ENCODE assay signal across 21 cellular contexts in the genomic region with DNA sequence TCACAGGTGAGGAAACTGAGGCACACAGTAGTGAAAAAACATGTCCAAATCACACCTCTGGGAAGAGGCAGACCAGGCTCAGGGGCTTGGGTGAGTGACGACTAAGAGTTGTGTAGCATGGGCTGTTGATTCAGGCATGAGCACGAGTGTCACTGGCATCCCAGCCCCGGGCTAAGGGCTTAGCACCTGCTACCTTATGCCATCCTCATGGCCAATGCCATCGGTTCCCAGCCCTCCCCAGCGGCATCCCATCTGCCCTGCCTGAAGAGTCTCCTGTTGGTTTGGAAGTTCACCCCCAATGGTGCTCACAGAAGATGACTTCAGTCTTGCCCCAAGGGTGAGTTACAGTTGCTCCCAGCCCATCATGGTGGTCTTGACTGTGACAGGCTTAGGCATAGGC. TPM values are rescaled to one million over a fixed set of nuclear protein-coding genes. Genes with fewer than 3 reads are reported as not detected.
"Had no signal": no experiment of that assay in that cellular context is flagged by ENCODE, and none has a peak within 500 bp of the region (broad histone marks: within the 10 kb centered on the region; RNA-seq: fewer than 3 reads in every experiment).

No MANE protein-coding gene starts in this region.

- H3K4me3 Mint-ChIP-seq: activated CD8-positive, alpha-beta T cell treated with anti-CD3 and anti-CD28 coated beads for 36 hours; activated naive CD8-positive, alpha-beta T cell treated with anti-CD3 and anti-CD28 coated beads, Interleukin-2, amount 10 ng/mL, durations not matched to agents 7 days and 5 days had no signal

- ATAC-seq: activated CD8-positive, alpha-beta T cell treated with anti-CD3 and anti-CD28 coated beads for 36 hours had no signal

- H3K9me3 ChIP-seq: adrenal gland had no signal

- H3K36me3 ChIP-seq: adrenal gland had no signal

- DNase-seq: activated CD4-positive, alpha-beta T cell treated with anti-CD3 and anti-CD28 coated beads, Interleukin-2, amount 50 U/mL, for 1 hour; activated CD4-positive, CD25-positive, alpha-beta regulatory T cell; activated CD8-positive, alpha-beta memory T cell treated with anti-CD3 and anti-CD28 coated beads, Interleukin-2, amount 50 U/mL, for 4 hours; activated CD8-positive, alpha-beta T cell treated with anti-CD3 and anti-CD28 coated beads for 36 hours; activated naive CD4-positive, alpha-beta T cell treated with anti-CD3 and anti-CD28 coated beads, Interleukin-2, amount 50 U/mL, for 16 hours; activated naive CD8-positive, alpha-beta T cell treated with anti-CD3 and anti-CD28 coated beads, Interleukin-2, amount 10 ng/mL, durations not matched to agents 7 days and 5 days; adrenal gland; anterior cingulate cortex; IMR-90; Kasumi-1; KBM-7; NCI-H1105 treated with DMSO at 0.1 percent for 48 hours; NCI-H1436 treated with DMSO at 0.1 percent for 48 hours; NCI-H187; NCI-H2081; NCI-H510A treated with DMSO at 0.1 percent for 48 hours; NCI-H69; T-helper 1 cell had no signal

- H3K27ac Mint-ChIP-seq: activated CD8-positive, alpha-beta T cell treated with anti-CD3 and anti-CD28 coated beads for 36 hours; activated naive CD8-positive, alpha-beta T cell treated with anti-CD3 and anti-CD28 coated beads, Interleukin-2, amount 10 ng/mL, durations not matched to agents 7 days and 5 days had no signal

- H3K27me3 ChIP-seq: adrenal gland had no signal

- H3K4me1 Mint-ChIP-seq: activated naive CD8-positive, alpha-beta T cell treated with anti-CD3 and anti-CD28 coated beads, Interleukin-2, amount 10 ng/mL, durations not matched to agents 7 days and 5 days had no signal

- H3K36me3 Mint-ChIP-seq: activated naive CD8-positive, alpha-beta T cell treated with anti-CD3 and anti-CD28 coated beads, Interleukin-2, amount 10 ng/mL, durations not matched to agents 7 days and 5 days had no signal

- H3K4me3 ChIP-seq: adrenal gland, SK-N-MC had no signal

- H3K27ac ChIP-seq: adrenal gland, SK-N-MC, VCaP had no signal

- H3K9me3 Mint-ChIP-seq: activated CD8-positive, alpha-beta T cell treated with anti-CD3 and anti-CD28 coated beads for 36 hours; activated naive CD8-positive, alpha-beta T cell treated with anti-CD3 and anti-CD28 coated beads, Interleukin-2, amount 10 ng/mL, durations not matched to agents 7 days and 5 days had no signal

- H3K27me3 Mint-ChIP-seq: activated naive CD8-positive, alpha-beta T cell treated with anti-CD3 and anti-CD28 coated beads, Interleukin-2, amount 10 ng/mL, durations not matched to agents 7 days and 5 days had no signal

RNA-seq across cellular contexts. Expression of a gene that starts 22.4 kb away (rescaled TPM):
- total RNA-seq: activated CD8-positive, alpha-beta T cell treated with anti-CD3 and anti-CD28 coated beads for 36 hours; activated naive CD8-positive, alpha-beta T cell treated with anti-CD3 and anti-CD28 coated beads, Interleukin-2, amount 10 ng/mL, durations not matched to agents 7 days and 5 days; IMR-90 had no signal
- polyA plus RNA-seq: IMR-90 had no signal

RNA-seq across cellular contexts. Expression of a gene that starts 54.1 kb away (rescaled TPM):
- total RNA-seq: activated CD8-positive, alpha-beta T cell treated with anti-CD3 and anti-CD28 coated beads for 36 hours; activated naive CD8-positive, alpha-beta T cell treated with anti-CD3 and anti-CD28 coated beads, Interleukin-2, amount 10 ng/mL, durations not matched to agents 7 days and 5 days; T-helper 2 cell treated with Interferon-gamma antibody and Interleukin-4, amounts not matched to agents 100 ng/mL and 5 ng/mL, for 36 hours had no signal
